In the genomic region with DNA sequence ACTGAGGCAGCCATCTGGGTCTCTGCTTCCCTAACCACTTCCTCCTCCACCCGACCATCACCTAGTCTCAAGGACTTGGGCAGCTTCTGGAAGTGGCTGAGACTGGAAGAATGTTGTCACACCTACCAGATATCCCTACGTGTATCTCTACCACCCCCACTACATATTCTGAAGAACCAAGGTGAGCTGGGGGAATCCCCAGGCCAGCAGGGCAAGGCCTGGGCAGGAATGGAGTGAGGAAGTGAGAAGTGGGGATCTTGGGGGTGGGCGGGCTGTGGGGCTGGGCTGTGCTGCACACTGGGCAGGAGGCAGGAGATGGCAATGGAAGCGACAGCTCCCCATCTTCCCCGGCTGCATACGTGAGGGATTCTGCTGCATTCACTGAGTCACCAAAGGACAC, we compare ENCODE assay signal across 18 cellular contexts. TPM values are rescaled to one million over a fixed set of nuclear protein-coding genes. Genes with fewer than 3 reads are reported as not detected.
"Had no signal": no experiment of that assay in that cellular context is flagged by ENCODE, and none has a peak within 500 bp of the region (broad histone marks: within the 10 kb centered on the region; RNA-seq: fewer than 3 reads in every experiment).

No MANE protein-coding gene starts in this region.

- H3K4me3 Mint-ChIP-seq: activated CD8-positive, alpha-beta memory T cell treated with anti-CD3 and anti-CD28 coated beads, Interleukin-2, amount 10 ng/mL, durations not matched to agents 7 days and 5 days; activated naive CD4-positive, alpha-beta T cell treated with anti-CD3 and anti-CD28 coated beads for 36 hours; activated naive CD8-positive, alpha-beta T cell treated with anti-CD3 and anti-CD28 coated beads, Interleukin-2, amount 50 U/mL, for 24 hours; naive B cell; stimulated activated naive CD8-positive, alpha-beta T cell treated with anti-CD3 and anti-CD28 coated beads, Interleukin-15, Interleukin-2, amounts not matched to agents 100 ng/mL and 50 ng/mL, for 24 hours had no signal

- H3K27ac Mint-ChIP-seq: activated CD8-positive, alpha-beta memory T cell treated with anti-CD3 and anti-CD28 coated beads, Interleukin-2, amount 10 ng/mL, durations not matched to agents 7 days and 5 days; activated naive CD4-positive, alpha-beta T cell treated with anti-CD3 and anti-CD28 coated beads for 36 hours; activated naive CD8-positive, alpha-beta T cell treated with anti-CD3 and anti-CD28 coated beads, Interleukin-2, amount 50 U/mL, for 24 hours; activated T-helper 2 cell treated with anti-CD3 and anti-CD28 coated beads, Interferon-gamma antibody, Interleukin-2, Interleukin-4, amounts not matched to agents 10 μg/mL and 5 μg/mL and 100 μg/mL, durations not matched to agents 14 hours and 24 hours and 36 hours; naive B cell; stimulated activated naive CD8-positive, alpha-beta T cell treated with anti-CD3 and anti-CD28 coated beads, Interleukin-15, Interleukin-2, amounts not matched to agents 100 ng/mL and 50 ng/mL, for 24 hours had no signal

- H3K4me3 ChIP-seq: esophagus squamous epithelium, right atrium auricular region, thoracic aorta had no signal

- H3K36me3 ChIP-seq: esophagus squamous epithelium, neutrophil, right atrium auricular region, thoracic aorta had no signal

- H3K9me3 ChIP-seq: neutrophil, thoracic aorta had no signal

- H3K27ac ChIP-seq: neutrophil, thoracic aorta, VCaP had no signal

- H3K36me3 Mint-ChIP-seq: activated CD8-positive, alpha-beta memory T cell treated with anti-CD3 and anti-CD28 coated beads, Interleukin-2, amount 10 ng/mL, durations not matched to agents 7 days and 5 days; naive B cell had no signal

- H3K27me3 ChIP-seq: right atrium auricular region had no signal

- ATAC-seq: activated CD8-positive, alpha-beta memory T cell treated with anti-CD3 and anti-CD28 coated beads, Interleukin-2, amount 10 ng/mL, durations not matched to agents 7 days and 5 days; SK-N-SH treated with all-trans-retinoic acid at 6 μM for 48 hours had no signal

- H3K9me3 Mint-ChIP-seq: activated naive CD8-positive, alpha-beta T cell treated with anti-CD3 and anti-CD28 coated beads, Interleukin-2, amount 50 U/mL, for 24 hours; activated T-helper 2 cell treated with anti-CD3 and anti-CD28 coated beads, Interferon-gamma antibody, Interleukin-2, Interleukin-4, amounts not matched to agents 10 μg/mL and 5 μg/mL and 100 μg/mL, durations not matched to agents 14 hours and 24 hours and 36 hours; stimulated activated naive CD8-positive, alpha-beta T cell treated with anti-CD3 and anti-CD28 coated beads, Interleukin-15, Interleukin-2, amounts not matched to agents 100 ng/mL and 50 ng/mL, for 24 hours had no signal

- H3K4me1 Mint-ChIP-seq: activated CD8-positive, alpha-beta memory T cell treated with anti-CD3 and anti-CD28 coated beads, Interleukin-2, amount 10 ng/mL, durations not matched to agents 7 days and 5 days; activated naive CD8-positive, alpha-beta T cell treated with anti-CD3 and anti-CD28 coated beads, Interleukin-2, amount 50 U/mL, for 24 hours; naive B cell had no signal

- H3K4me1 ChIP-seq: esophagus squamous epithelium, right atrium auricular region had no signal

- DNase-seq: activated CD4-positive, alpha-beta T cell treated with anti-CD3 and anti-CD28 coated beads for 1 hour; activated CD4-positive, alpha-beta T cell treated with anti-CD3 and anti-CD28 coated beads, Interleukin-2, amount 50 U/mL, for 4 hours; activated CD8-positive, alpha-beta memory T cell treated with anti-CD3 and anti-CD28 coated beads, Interleukin-2, amount 10 ng/mL, durations not matched to agents 7 days and 5 days; activated naive CD4-positive, alpha-beta T cell treated with anti-CD3 and anti-CD28 coated beads for 36 hours; activated naive CD8-positive, alpha-beta T cell treated with anti-CD3 and anti-CD28 coated beads, Interleukin-2, amount 50 U/mL, for 24 hours; activated T-cell treated with anti-CD3 and anti-CD28 coated beads, Interleukin-2, amount 50 U/mL, for 1 hour; esophagus squamous epithelium; naive B cell; small intestine; stimulated activated CD4-positive, alpha-beta T cell treated with anti-CD3 and anti-CD28 coated beads, Interleukin-4, amount 100 ng/mL, for 24 hours had no signal

RNA-seq across cellular contexts. Expression of gene ALDH1A3, which starts 17.5 kb away (rescaled TPM):
- total RNA-seq: activated CD8-positive, alpha-beta memory T cell treated with anti-CD3 and anti-CD28 coated beads, Interleukin-2, amount 10 ng/mL, durations not matched to agents 7 days and 5 days; activated naive CD4-positive, alpha-beta T cell treated with anti-CD3 and anti-CD28 coated beads for 36 hours; activated T-helper 2 cell treated with anti-CD3 and anti-CD28 coated beads, Interferon-gamma antibody, Interleukin-2, Interleukin-4, amounts not matched to agents 10 μg/mL and 5 μg/mL and 100 μg/mL, durations not matched to agents 14 hours and 24 hours and 36 hours; T-helper 1 cell treated with Interleukin-12 subunit alpha and Interleukin-12 subunit beta and Interleukin-4 antibody, amounts not matched to agents 30 ng/mL and 1 ng/mL, for 36 hours had no signal
